28 cellular contexts compared by ENCODE assay signal in genomic region chr10:72423426-72423825, GRCh38.
"Had no signal": no experiment of that assay in that cellular context is flagged by ENCODE, and none has a peak within 500 bp of the region (broad histone marks: within the 10 kb centered on the region; RNA-seq: fewer than 3 reads in every experiment).

No MANE protein-coding gene starts in this region.

- H3K27me3 Mint-ChIP-seq: dendritic cell treated with granulocyte-macrophage colony-stimulating factor and Interleukin-4, amounts not matched to agents 40 ng/mL and 50 ng/mL, for 4 days; effector memory CD8-positive, alpha-beta T cell had no signal

- H3K4me3 ChIP-seq: colonic mucosa, coronary artery, dorsolateral prefrontal cortex, esophagus muscularis mucosa, esophagus squamous epithelium, gastrocnemius medialis, gastroesophageal sphincter, heart left ventricle, heart right ventricle had no signal

- DNase-seq: colonic mucosa; cortex of kidney; dermis blood vessel endothelial cell; dorsolateral prefrontal cortex; effector CD4-positive, alpha-beta T cell; effector memory CD4-positive, alpha-beta T cell; effector memory CD8-positive, alpha-beta T cell; endodermal cell; erythroblast; esophagus squamous epithelium; foreskin fibroblast; foreskin keratinocyte; foreskin melanocyte; gastrocnemius medialis; glutamatergic neuron; head of caudate nucleus; heart left ventricle; heart right ventricle had no signal

- ATAC-seq: effector memory CD8-positive, alpha-beta T cell; esophagus mucosa; foreskin keratinocyte; gastrocnemius medialis; gastroesophageal sphincter; heart left ventricle; heart right ventricle had no signal

- H3K4me3 Mint-ChIP-seq: dendritic cell treated with granulocyte-macrophage colony-stimulating factor and Interleukin-4, amounts not matched to agents 40 ng/mL and 50 ng/mL, for 4 days; effector memory CD8-positive, alpha-beta T cell; endodermal cell had no signal

- H3K36me3 ChIP-seq: colonic mucosa had no signal

- H3K27ac Mint-ChIP-seq: dendritic cell treated with granulocyte-macrophage colony-stimulating factor and Interleukin-4, amounts not matched to agents 40 ng/mL and 50 ng/mL, for 4 days; effector memory CD8-positive, alpha-beta T cell; endodermal cell had no signal

- H3K27ac ChIP-seq: colonic mucosa, coronary artery, epithelial cell of prostate, esophagus muscularis mucosa, esophagus squamous epithelium, foreskin keratinocyte, gastrocnemius medialis, gastroesophageal sphincter, heart left ventricle, heart right ventricle had no signal

- FAIRE-seq: colon, endometrium, endothelial cell of umbilical vein, frontal cortex had no signal

- H3K27me3 ChIP-seq: colonic mucosa, dorsolateral prefrontal cortex, esophagus muscularis mucosa, esophagus squamous epithelium, foreskin keratinocyte, gastrocnemius medialis, gastroesophageal sphincter, heart left ventricle, heart right ventricle had no signal

- H3K4me1 ChIP-seq: colonic mucosa, esophagus squamous epithelium, gastrocnemius medialis, gastroesophageal sphincter had no signal

- H3K9me3 ChIP-seq: colonic mucosa, esophagus muscularis mucosa, esophagus squamous epithelium, gastrocnemius medialis, gastroesophageal sphincter had no signal
